ENCODE assay signal across 8 cellular contexts in the genomic region with DNA sequence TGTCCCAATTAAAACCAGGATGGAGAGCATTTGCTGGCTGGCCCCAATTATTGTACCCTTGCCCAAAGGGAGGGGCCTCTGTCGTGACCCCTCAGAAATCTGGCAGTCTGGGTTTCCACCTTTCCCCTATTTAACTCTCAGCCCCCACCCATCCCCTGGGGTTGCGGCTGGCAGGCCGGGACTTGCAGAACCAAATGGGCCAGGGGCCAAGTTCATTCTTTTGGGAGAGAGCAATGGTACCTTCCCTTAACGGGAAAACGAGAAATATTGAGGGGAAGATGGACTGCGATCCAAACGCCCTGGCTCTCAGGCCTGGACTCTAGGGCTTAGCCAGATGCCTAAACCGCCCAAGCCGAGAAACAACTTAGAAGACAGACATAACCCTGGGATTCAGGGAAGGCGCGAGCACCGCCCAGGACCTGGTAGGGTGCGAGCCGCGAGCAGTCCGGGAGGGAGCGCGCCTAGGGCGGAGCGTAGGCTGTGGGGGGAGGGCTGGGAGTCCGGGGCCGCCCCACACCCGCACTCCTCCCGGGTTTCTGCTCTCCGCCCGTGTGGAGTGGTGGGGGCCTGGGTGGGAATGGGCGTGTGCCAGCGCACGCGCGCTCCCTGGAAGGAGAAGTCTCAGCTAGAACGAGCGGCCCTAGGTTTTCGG. TPM values are rescaled to one million over a fixed set of nuclear protein-coding genes. Genes with fewer than 3 reads are reported as not detected.
DNase-seq lines count a peak whose midpoint lies in the region; FAIRE-seq and TF ChIP-seq lines count a peak whose summit lies in the region.

A gene with protein sequence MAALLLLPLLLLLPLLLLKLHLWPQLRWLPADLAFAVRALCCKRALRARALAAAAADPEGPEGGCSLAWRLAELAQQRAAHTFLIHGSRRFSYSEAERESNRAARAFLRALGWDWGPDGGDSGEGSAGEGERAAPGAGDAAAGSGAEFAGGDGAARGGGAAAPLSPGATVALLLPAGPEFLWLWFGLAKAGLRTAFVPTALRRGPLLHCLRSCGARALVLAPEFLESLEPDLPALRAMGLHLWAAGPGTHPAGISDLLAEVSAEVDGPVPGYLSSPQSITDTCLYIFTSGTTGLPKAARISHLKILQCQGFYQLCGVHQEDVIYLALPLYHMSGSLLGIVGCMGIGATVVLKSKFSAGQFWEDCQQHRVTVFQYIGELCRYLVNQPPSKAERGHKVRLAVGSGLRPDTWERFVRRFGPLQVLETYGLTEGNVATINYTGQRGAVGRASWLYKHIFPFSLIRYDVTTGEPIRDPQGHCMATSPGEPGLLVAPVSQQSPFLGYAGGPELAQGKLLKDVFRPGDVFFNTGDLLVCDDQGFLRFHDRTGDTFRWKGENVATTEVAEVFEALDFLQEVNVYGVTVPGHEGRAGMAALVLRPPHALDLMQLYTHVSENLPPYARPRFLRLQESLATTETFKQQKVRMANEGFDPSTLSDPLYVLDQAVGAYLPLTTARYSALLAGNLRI (plus strand): TSS at position 628 of the 652 bp plus-strand sequence. CDS start 91 bp downstream, outside the sequence.

- DNase-seq in ELR (ENCODE audit: low read depth) (peak; percentile 48), HEK293T (ENCODE audit: extremely low spot score) (peak; percentile 62), NCI-H2196 (lab: John Stamatoyannopoulos, UW; ENCODE audit: unreplicated experiment) (peak; percentile 81), astrocyte (ENCODE audit: low read depth) (peak; percentile 40), right atrium auricular region (ENCODE audit: low spot score) (peak; percentile 83), posterior vena cava (ENCODE audit: low spot score) (peak; percentile 96), RCC 7860 (ENCODE audit: low spot score) (no peak), putamen (ENCODE audit: low spot score) (no peak)

- H3K4me3 Mint-ChIP-seq in astrocyte (ENCODE audit: unreplicated experiment) = peak within 1 kb of the TSS; percentile 80

- H3K27ac ChIP-seq in astrocyte (ENCODE audit: low read depth, low read length) = no peak within 1 kb of the TSS
- peak within 1 kb of the TSS; percentile 81 to 82 for H3K27ac ChIP-seq in right atrium auricular region

- TF ChIP-seq CTCF in astrocyte (IDR thresholded peaks at IDR 0.05; ENCODE audit: insufficient read depth, low read depth, low read length) (no peak), right atrium auricular region (IDR thresholded peaks at IDR 0.05) (no peak)

- CTCF ChIA-PET in HEK293T (lab: Yijun Ruan, JAX) = interaction anchor here (0.7 to 1.1 kb wide), 2 partner anchors 31 to 94 kb away, joined by 3 read pairs; no protein-coding TSS in a partner anchor

- POLR2A ChIA-PET in HEK293T (lab: Yijun Ruan, JAX) = interaction anchor here (0.8 to 1.6 kb wide), 8 partner anchors 9 to 192 kb away, joined by 3 to 10 read pairs (median 4); a partner anchor contains a TSS

- H3K4me3 ChIP-seq in astrocyte (ENCODE audit: insufficient read depth, low read depth, low read length) = peak within 1 kb of the TSS; percentile 68
- H3K4me3 ChIP-seq in right atrium auricular region = peak within 1 kb of the TSS; percentile 56 to 67

- peaks cover 4% of the 10 kb centered on the region for H3K9me3 Mint-ChIP-seq in astrocyte (ENCODE audit: unreplicated experiment)

- H3K27ac Mint-ChIP-seq in astrocyte (ENCODE audit: unreplicated experiment) = no peak within 1 kb of the TSS

- peaks cover 7% of the 10 kb centered on the region for H3K4me1 Mint-ChIP-seq in astrocyte (ENCODE audit: low read depth, unreplicated experiment)

- intact Hi-C loops in posterior vena cava (cut with DNase I) = no loop called here

- H4K20me1 ChIP-seq in astrocyte (ENCODE audit: insufficient read depth, low read length) = peaks cover 7% of the 10 kb centered on the region

- peak within 1 kb of the TSS; percentile 51 for H3K9ac ChIP-seq in astrocyte (ENCODE audit: low read length)

- H2AFZ ChIP-seq in astrocyte (ENCODE audit: low read depth, low read length) = peak within 1 kb of the TSS; percentile 64

- H3K79me2 ChIP-seq in astrocyte (ENCODE audit: insufficient read depth, low read length) = no peaks in the 10 kb centered on the region

- H3K9me3 ChIP-seq in astrocyte (ENCODE audit: insufficient read depth, low read depth, low read length) (no peaks in the 10 kb centered on the region), right atrium auricular region (no peaks in the 10 kb centered on the region)

- H3K36me3 ChIP-seq in astrocyte (ENCODE audit: insufficient read depth, low read length) (peaks cover 2% of the 10 kb centered on the region), right atrium auricular region (peaks cover 27% of the 10 kb centered on the region)

- H3K4me1 ChIP-seq in astrocyte (ENCODE audit: insufficient read depth, low read length) = peaks cover 8% of the 10 kb centered on the region
- peaks cover 0 to 94% of the 10 kb centered on the region in 2 donors for H3K4me1 ChIP-seq in right atrium auricular region

- H3K27me3 ChIP-seq in astrocyte (ENCODE audit: insufficient read depth, low read length) (no peaks in the 10 kb centered on the region), right atrium auricular region (no peaks in the 10 kb centered on the region)

- peaks cover 16% of the 10 kb centered on the region for H3K36me3 Mint-ChIP-seq in astrocyte (ENCODE audit: low read depth, unreplicated experiment)

- H3K27me3 Mint-ChIP-seq in astrocyte (ENCODE audit: low read depth, unreplicated experiment) = peaks cover 23% of the 10 kb centered on the region

- peak within 1 kb of the TSS; percentile 92 for H3K4me2 ChIP-seq in astrocyte (ENCODE audit: low read length)

- FAIRE-seq in astrocyte (lab: Jason Lieb, UNC) = no peak
- no peak for FAIRE-seq in RCC 7860 (lab: Jason Lieb, UNC)

TF ChIP-seq in HEK293T, 16 proteins besides CTCF, POLR2A, EP300 and RAD21:
- TF ChIP-seq SUZ12 (IDR thresholded peaks at IDR 0.05) (no peak), NFRKB (IDR thresholded peaks at IDR 0.05) (no peak), ELF4 (IDR thresholded peaks at IDR 0.05) (no peak), ARNT (IDR thresholded peaks at IDR 0.05) (no peak), BHLHE40 (IDR thresholded peaks at IDR 0.05; ENCODE audit: borderline replicate concordance) (no peak), ZNF384 (IDR thresholded peaks at IDR 0.05) (no peak), L3MBTL2 (conservative IDR thresholded peaks at IDR 0.05) (no peak), FOXK2 (IDR thresholded peaks at IDR 0.05) (no peak), TARDBP (IDR thresholded peaks at IDR 0.05) (no peak), LEF1 (IDR thresholded peaks at IDR 0.05; ENCODE audit: borderline replicate concordance) (no peak), CTBP1 (IDR thresholded peaks at IDR 0.05; ENCODE audit: borderline replicate concordance) (no peak), FOXA1 (IDR thresholded peaks at IDR 0.05) (no peak), FOXM1 (IDR thresholded peaks at IDR 0.05; ENCODE audit: borderline replicate concordance) (no peak), SP1 (IDR thresholded peaks at IDR 0.05) (no peak), HDGF (IDR thresholded peaks at IDR 0.05; ENCODE audit: borderline replicate concordance) (no peak)
- TF ChIP-seq, protein P1, sequence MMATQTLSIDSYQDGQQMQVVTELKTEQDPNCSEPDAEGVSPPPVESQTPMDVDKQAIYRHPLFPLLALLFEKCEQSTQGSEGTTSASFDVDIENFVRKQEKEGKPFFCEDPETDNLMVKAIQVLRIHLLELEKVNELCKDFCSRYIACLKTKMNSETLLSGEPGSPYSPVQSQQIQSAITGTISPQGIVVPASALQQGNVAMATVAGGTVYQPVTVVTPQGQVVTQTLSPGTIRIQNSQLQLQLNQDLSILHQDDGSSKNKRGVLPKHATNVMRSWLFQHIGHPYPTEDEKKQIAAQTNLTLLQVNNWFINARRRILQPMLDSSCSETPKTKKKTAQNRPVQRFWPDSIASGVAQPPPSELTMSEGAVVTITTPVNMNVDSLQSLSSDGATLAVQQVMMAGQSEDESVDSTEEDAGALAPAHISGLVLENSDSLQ (IDR thresholded peaks at IDR 0.05) = no peak

RNA-seq across cellular contexts. Expression of the gene that starts here (rescaled TPM):
- total RNA-seq in astrocyte = 5.9 and 8.5 TPM in 2 replicates
- 10 to 100 TPM in 1 of 2 donors, 1 to 10 TPM in 1; 9.9 to 20.1 TPM for total RNA-seq in right atrium auricular region
- 10 to 100 TPM; 60.5 to 64.5 TPM for total RNA-seq in posterior vena cava

Comparison
In these comparisons a context has a peak if more than half of its experiments do, and no peak if none do; other contexts are left out.
1. DNase-seq: peak in ELR (single experiment), HEK293T (single experiment), NCI-H2196 (single experiment), astrocyte (single experiment), right atrium auricular region (single experiment) and posterior vena cava (single experiment); none in RCC 7860 (single experiment) and putamen (single experiment).